ENCODE assay signal across 19 cellular contexts in the genomic region with DNA sequence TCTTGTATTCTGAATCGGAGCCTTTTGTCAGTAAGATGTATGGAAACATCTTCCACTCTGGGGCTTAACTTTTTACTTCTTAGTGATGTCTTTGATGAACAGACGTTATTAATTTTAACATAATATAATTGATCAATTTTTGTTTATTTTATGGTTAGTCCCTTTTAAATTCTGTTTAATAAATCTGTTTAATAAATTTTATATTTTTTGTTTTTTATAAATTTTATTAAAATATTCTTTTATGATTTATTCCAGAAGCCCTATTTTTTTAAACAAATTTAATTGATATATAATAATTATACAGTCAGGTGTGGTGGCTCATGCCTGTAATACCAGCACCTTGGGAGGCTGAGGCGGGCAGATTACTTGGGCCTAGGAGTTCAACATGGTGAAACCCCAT.
DNase-seq lines count a peak whose midpoint lies in the region; ATAC-seq, FAIRE-seq and TF ChIP-seq lines count a peak whose summit lies in the region.
"Had no signal": no experiment of that assay in that cellular context is flagged by ENCODE, and none has a peak within 500 bp of the region (broad histone marks: within the 10 kb centered on the region; RNA-seq: fewer than 3 reads in every experiment).

No MANE protein-coding gene starts in this region.

- FAIRE-seq in G401.6 (lab: Jason Lieb, UNC) (peak; percentile 60), frontal cortex (lab: Jason Lieb, UNC) (peak; percentile 81), small intestine (lab: Jason Lieb, UNC) (peak; percentile 51)
- FAIRE-seq: GM12892, H1 had no signal

- no peak for DNase-seq in WTC11 (ENCODE audit: low spot score)
- no peak for DNase-seq in frontal cortex (ENCODE audit: low spot score in 2 of 2)
- DNase-seq in small intestine: no peak
- DNase-seq in SIG-M5 (lab: John Stamatoyannopoulos, UW): no peak
- DNase-seq: 8988T; C1 segment of cervical spinal cord; Calu3; CD4-positive, alpha-beta memory T cell; COR-L47; DMS53; DMS79 treated with DMSO at 0.1 percent for 48 hours; GM23248; H7; HCEC 1CT had no signal

- H3K4me3 Mint-ChIP-seq in WTC11: no peak overlapping the region
- H3K4me3 Mint-ChIP-seq: CD4-positive, alpha-beta memory T cell had no signal

- no peak for TF ChIP-seq CTCF in WTC11 (IDR thresholded peaks at IDR 0.05)

- H3K27ac ChIP-seq in small intestine (ENCODE audit: low read depth in 1 of 2, low read length in 1 of 2): no peak overlapping the region
- H3K27ac ChIP-seq: GM23248 had no signal

- no peaks in the 10 kb centered on the region for H3K4me1 Mint-ChIP-seq in WTC11

- no peaks in the 10 kb centered on the region for H3K27me3 Mint-ChIP-seq in WTC11 (ENCODE audit: low read depth)
- H3K27me3 Mint-ChIP-seq: CD4-positive, alpha-beta memory T cell had no signal

- no peak overlapping the region for H3K27ac Mint-ChIP-seq in WTC11
- H3K27ac Mint-ChIP-seq: CD4-positive, alpha-beta memory T cell had no signal

- no peaks in the 10 kb centered on the region for H3K27me3 ChIP-seq in small intestine (ENCODE audit: control insufficient read depth in 2 of 2, insufficient read depth in 2 of 2, low read length in 2 of 2)

- CTCF ChIA-PET in WTC11 (lab: Charles Lee): no interaction called here

- no peak overlapping the region for H3K4me3 ChIP-seq in small intestine (ENCODE audit: low read depth in 1 of 2, low read length in 2 of 2)
- H3K4me3 ChIP-seq: GM23248 had no signal

- WGBS in small intestine, 3 donors: 75 to 92% (median 91%) methylated on average over 3 of the region's 3 CpGs

- H3K4me1 ChIP-seq in small intestine (ENCODE audit: control insufficient read depth in 2 of 2, insufficient read depth in 1 of 2, low read depth in 1 of 2, low read length in 1 of 2): no peaks in the 10 kb centered on the region

- H3K9me3 ChIP-seq in small intestine (ENCODE audit: control insufficient read depth, low read depth): no peaks in the 10 kb centered on the region

- no peaks in the 10 kb centered on the region for H3K36me3 ChIP-seq in small intestine (ENCODE audit: control insufficient read depth in 2 of 2, insufficient read depth in 2 of 2, low read length in 2 of 2)

- POLR2A ChIA-PET in WTC11 (lab: Charles Lee): no interaction called here

- ATAC-seq in WTC11 (no peak), HG03095 (IDR thresholded peaks at IDR 0.05; ENCODE audit: unreplicated experiment) (no peak), HG02938 (IDR thresholded peaks at IDR 0.05; ENCODE audit: unreplicated experiment) (no peak)

- H3K36me3 Mint-ChIP-seq in WTC11: peaks cover 8% of the 10 kb centered on the region

- H3K9me3 Mint-ChIP-seq in WTC11: peaks cover 31% of the 10 kb centered on the region

TF ChIP-seq in WTC11, 78 proteins besides CTCF, POLR2A, EP300 and RAD21:
- no peak for TF ChIP-seq ZNF423 (CRISPR knock-in tag; IDR thresholded peaks at IDR 0.05)
- TF ChIP-seq HMGA2 (CRISPR knock-in tag; IDR thresholded peaks at IDR 0.05): peak; percentile 96
TF ChIP-seq in WTC11: peak in this region for 1.
